Comparison of ENCODE assay signal across 27 cellular contexts in genomic region chr15:36389107-36389506, GRCh38.
"Had no signal": no experiment of that assay in that cellular context is flagged by ENCODE, and none has a peak within 500 bp of the region (broad histone marks: within the 10 kb centered on the region; RNA-seq: fewer than 3 reads in every experiment).

No MANE protein-coding gene starts in this region.

- H3K27me3 ChIP-seq: ascending aorta, breast epithelium, cardiac muscle cell, colonic mucosa, foreskin keratinocyte, gastrocnemius medialis, heart right ventricle, hepatocyte had no signal

- H3K4me1 ChIP-seq: ascending aorta, breast epithelium, colonic mucosa, gastrocnemius medialis, heart right ventricle had no signal

- DNase-seq: activated CD4-positive, alpha-beta memory T cell treated with anti-CD3 and anti-CD28 coated beads, Interleukin-2, amount 10 ng/mL, durations not matched to agents 7 days and 5 days; activated CD4-positive, alpha-beta T cell treated with anti-CD3 and anti-CD28 coated beads for 36 hours; activated CD4-positive, alpha-beta T cell treated with anti-CD3 and anti-CD28 coated beads, Interleukin-2, amount 10 ng/mL, durations not matched to agents 24 days and 14 days; activated CD4-positive, CD25-positive, alpha-beta regulatory T cell; activated CD4-positive, CD25-positive, alpha-beta regulatory T cell treated with anti-CD3 and anti-CD28 coated beads, Interleukin-2, amount 50 U/mL, for 72 hours; activated CD8-positive, alpha-beta memory T cell treated with anti-CD3 and anti-CD28 coated beads, Interleukin-2, amount 50 U/mL, for 48 hours; activated gamma-delta T cell; activated naive CD4-positive, alpha-beta T cell; activated naive CD4-positive, alpha-beta T cell treated with anti-CD3 and anti-CD28 coated beads, Interleukin-2, amount 10 ng/mL, durations not matched to agents 7 days and 5 days; activated naive CD8-positive, alpha-beta T cell treated with anti-CD3 and anti-CD28 coated beads, Interleukin-2, amount 10 ng/mL, durations not matched to agents 7 days and 5 days; activated T-cell treated with anti-CD3 and anti-CD28 coated beads for 4 hours; activated T-cell treated with anti-CD3 and anti-CD28 coated beads, Interleukin-2, amount 50 U/mL, for 24 hours; activated T-cell treated with anti-CD3 and anti-CD28 coated beads, Interleukin-2, amount 50 U/mL, for 72 hours; central memory CD4-positive, alpha-beta T cell; cerebellar nuclear complex; colonic mucosa; effector CD8-positive, alpha-beta T cell; gastrocnemius medialis; heart right ventricle; T-helper 2 cell had no signal

- H3K79me2 ChIP-seq: hepatocyte had no signal

- H3K27ac ChIP-seq: ascending aorta, breast epithelium, cardiac muscle cell, colonic mucosa, foreskin keratinocyte, gastrocnemius medialis, heart right ventricle, hepatocyte had no signal

- H3K4me3 ChIP-seq: ascending aorta, breast epithelium, cardiac muscle cell, colonic mucosa, gastrocnemius medialis, heart right ventricle, hepatocyte had no signal

- H3K9me3 ChIP-seq: ascending aorta, breast epithelium, colonic mucosa, gastrocnemius medialis, heart right ventricle had no signal

- ATAC-seq: activated CD4-positive, alpha-beta T cell treated with anti-CD3 and anti-CD28 coated beads for 36 hours; activated naive CD4-positive, alpha-beta T cell treated with anti-CD3 and anti-CD28 coated beads, Interleukin-2, amount 50 U/mL, for 72 hours; activated T-cell treated with anti-CD3 and anti-CD28 coated beads, Interleukin-2, amount 50 U/mL, for 72 hours; esophagus mucosa; foreskin keratinocyte; gastrocnemius medialis; heart right ventricle had no signal

- H3K4me2 ChIP-seq: hepatocyte had no signal

- H2AFZ ChIP-seq: hepatocyte had no signal

- H3K36me3 ChIP-seq: ascending aorta, breast epithelium, cardiac muscle cell, colonic mucosa, gastrocnemius medialis, heart right ventricle had no signal
